Comparison of ENCODE assay signal across 9 cellular contexts in the genomic region with DNA sequence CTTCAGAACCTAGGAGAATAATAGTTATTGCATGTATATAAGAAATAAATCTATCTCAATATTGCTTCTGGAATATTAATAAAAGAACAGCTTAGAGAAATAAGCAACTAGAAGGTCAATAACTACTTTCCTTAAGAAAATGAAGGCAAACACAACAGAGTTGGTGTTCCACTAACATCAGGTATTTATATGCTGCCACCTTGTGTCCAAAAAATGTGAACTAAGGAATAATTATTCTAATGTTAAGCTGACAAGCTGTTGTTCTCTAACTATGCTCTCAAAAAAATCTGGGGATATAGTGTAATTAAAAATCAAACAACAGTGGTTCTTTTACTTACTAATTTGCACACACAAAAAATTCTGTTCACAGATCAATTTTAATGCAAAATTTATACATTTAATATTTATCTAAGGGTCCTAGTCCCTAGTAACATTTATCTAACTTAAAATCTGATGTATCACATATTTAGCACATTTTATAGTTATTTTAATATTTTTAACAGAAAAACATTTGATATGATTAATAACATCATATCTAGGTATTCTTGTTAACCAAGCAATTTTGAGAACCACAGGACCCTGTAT. TPM values are rescaled to one million over a fixed set of nuclear protein-coding genes. Genes with fewer than 3 reads are reported as not detected.
A peak's percentile ranks its signal among the peaks of the same experiment; 100 is the strongest.
DNase-seq lines count a peak whose midpoint lies in the region; ATAC-seq, FAIRE-seq and TF ChIP-seq lines count a peak whose summit lies in the region.
"Had no signal": no experiment of that assay in that cellular context is flagged by ENCODE, and none has a peak within 500 bp of the region (broad histone marks: within the 10 kb centered on the region; RNA-seq: fewer than 3 reads in every experiment).

No MANE protein-coding gene starts in this region.

- no peaks in the 10 kb centered on the region for H3K27me3 ChIP-seq in body of pancreas
- no peaks in the 10 kb centered on the region for H3K27me3 ChIP-seq in kidney epithelial cell (ENCODE audit: control insufficient read depth, insufficient read depth, low read length)

- no peak overlapping the region for H3K4me3 Mint-ChIP-seq in activated CD4-positive, alpha-beta T cell treated with anti-CD3 and anti-CD28 coated beads, Interleukin-2, amount 10 ng/mL, durations not matched to agents 7 days and 5 days
- H3K4me3 Mint-ChIP-seq: activated naive CD8-positive, alpha-beta T cell had no signal

- peak; percentile 65 for ATAC-seq in HG02852 (IDR thresholded peaks at IDR 0.05; ENCODE audit: unreplicated experiment)
- ATAC-seq in body of pancreas = peak; percentile 74

- peaks cover 3% of the 10 kb centered on the region for H3K4me1 ChIP-seq in body of pancreas

- H3K27ac Mint-ChIP-seq in activated CD4-positive, alpha-beta T cell treated with anti-CD3 and anti-CD28 coated beads, Interleukin-2, amount 10 ng/mL, durations not matched to agents 7 days and 5 days = no peak overlapping the region
- H3K27ac Mint-ChIP-seq: activated naive CD8-positive, alpha-beta T cell had no signal

- H3K27ac ChIP-seq in body of pancreas = no peak overlapping the region

- peaks cover 0 to 7% of the 10 kb centered on the region in 2 donors for H3K36me3 ChIP-seq in body of pancreas (replicated peaks in 1 of 2; ENCODE audit: insufficient read depth in 1 of 2, low read depth in 2 of 2)
- H3K36me3 ChIP-seq in kidney epithelial cell (ENCODE audit: control insufficient read depth, insufficient read depth, low read length) = no peaks in the 10 kb centered on the region

- POLR2A ChIA-PET in activated CD4-positive, alpha-beta T cell treated with anti-CD3 and anti-CD28 coated beads, Interleukin-2, amount 10 ng/mL, durations not matched to agents 7 days and 5 days (lab: Charles Lee) = no interaction called here

- CTCF ChIA-PET in activated CD4-positive, alpha-beta T cell treated with anti-CD3 and anti-CD28 coated beads, Interleukin-2, amount 10 ng/mL, durations not matched to agents 7 days and 5 days (lab: Charles Lee) = interaction anchor here (0.6 to 1.4 kb wide), 5 partner anchors 12 to 213 kb away, joined by 3 to 4 read pairs (median 3); no protein-coding TSS in a partner anchor

- no peak for FAIRE-seq in urothelium cell line (lab: Jason Lieb, UNC)

- intact Hi-C loops in body of pancreas (cut with DNase I) = loop anchor here (10.0 kb wide), 1 partner anchor 545 kb away; no protein-coding TSS in a partner anchor

- no peaks in the 10 kb centered on the region for H3K27me3 Mint-ChIP-seq in activated CD4-positive, alpha-beta T cell treated with anti-CD3 and anti-CD28 coated beads, Interleukin-2, amount 10 ng/mL, durations not matched to agents 7 days and 5 days
- H3K27me3 Mint-ChIP-seq: activated naive CD8-positive, alpha-beta T cell had no signal

- H3K4me3 ChIP-seq in body of pancreas = no peak overlapping the region
- no peak overlapping the region for H3K4me3 ChIP-seq in kidney epithelial cell (ENCODE audit: low read depth, low read length)

- no peaks in the 10 kb centered on the region for H3K4me1 Mint-ChIP-seq in activated CD4-positive, alpha-beta T cell treated with anti-CD3 and anti-CD28 coated beads, Interleukin-2, amount 10 ng/mL, durations not matched to agents 7 days and 5 days

- H3K36me3 Mint-ChIP-seq in activated CD4-positive, alpha-beta T cell treated with anti-CD3 and anti-CD28 coated beads, Interleukin-2, amount 10 ng/mL, durations not matched to agents 7 days and 5 days (ENCODE audit: low read depth) = peaks cover 5% of the 10 kb centered on the region

- H3K9me3 Mint-ChIP-seq in activated CD4-positive, alpha-beta T cell treated with anti-CD3 and anti-CD28 coated beads, Interleukin-2, amount 10 ng/mL, durations not matched to agents 7 days and 5 days = no peaks in the 10 kb centered on the region

- peak; percentile 25 for DNase-seq in activated CD4-positive, alpha-beta T cell treated with anti-CD3 and anti-CD28 coated beads, Interleukin-2, amount 10 ng/mL, durations not matched to agents 7 days and 5 days
- no peak for DNase-seq in activated CD4-positive, alpha-beta T cell treated with anti-CD3 and anti-CD28 coated beads for 1 hour
- peak; percentile 72 for DNase-seq in NCI-H2227 (lab: John Stamatoyannopoulos, UW; ENCODE audit: unreplicated experiment)
- DNase-seq in body of pancreas = peak in 1 of 4 donors; percentile 12
- peak; percentile 18 for DNase-seq in kidney epithelial cell (ENCODE audit: low read depth)
- DNase-seq in urothelium cell line (ENCODE audit: low spot score) = peak; percentile 0
- DNase-seq in activated naive CD4-positive, alpha-beta T cell (lab: John Stamatoyannopoulos, UW) = no peak

- H3K9me3 ChIP-seq in body of pancreas = no peaks in the 10 kb centered on the region

- TF ChIP-seq CTCF in body of pancreas (IDR thresholded peaks at IDR 0.05) (peak; percentile 14 to 74 (median 64)), kidney epithelial cell (IDR thresholded peaks at IDR 0.05; ENCODE audit: insufficient read depth, low read length, poor library complexity, severe bottlenecking) (peak; percentile 26)

- TF ChIP-seq POLR2A in body of pancreas (IDR thresholded peaks at IDR 0.05) = no peak

RNA-seq across cellular contexts. Expression of a gene that starts 39.6 kb away (rescaled TPM):
- 10 to 100 TPM; 47.7 to 58.9 TPM for total RNA-seq in activated CD4-positive, alpha-beta T cell treated with anti-CD3 and anti-CD28 coated beads, Interleukin-2, amount 10 ng/mL, durations not matched to agents 7 days and 5 days
- total RNA-seq in body of pancreas (10 to 100 TPM in 1 of 2 donors, 1 to 10 TPM in 1; 7.6 to 47.5 TPM), kidney epithelial cell (22.8 and 32.2 TPM in 2 replicates)

RNA-seq across cellular contexts. Expression of a gene that starts 39.9 kb away (rescaled TPM):
- total RNA-seq in activated CD4-positive, alpha-beta T cell treated with anti-CD3 and anti-CD28 coated beads, Interleukin-2, amount 10 ng/mL, durations not matched to agents 7 days and 5 days = 10 to 100 TPM; 51.5 to 60.2 TPM
- total RNA-seq in body of pancreas = 10 to 100 TPM; 23.7 to 31.6 TPM
- 96.3 and 96.7 TPM in 2 replicates for total RNA-seq in kidney epithelial cell

Comparison
In these comparisons a context has a peak if more than half of its experiments do, and no peak if none do; other contexts are left out.
1. DNase-seq: peak in activated CD4-positive, alpha-beta T cell treated with anti-CD3 and anti-CD28 coated beads, Interleukin-2, amount 10 ng/mL, durations not matched to agents 7 days and 5 days (single experiment), NCI-H2227 (single experiment), kidney epithelial cell (single experiment) and urothelium cell line (single experiment); none in activated CD4-positive, alpha-beta T cell treated with anti-CD3 and anti-CD28 coated beads for 1 hour (single experiment) and activated naive CD4-positive, alpha-beta T cell (0 of 4).